In the genomic region with DNA sequence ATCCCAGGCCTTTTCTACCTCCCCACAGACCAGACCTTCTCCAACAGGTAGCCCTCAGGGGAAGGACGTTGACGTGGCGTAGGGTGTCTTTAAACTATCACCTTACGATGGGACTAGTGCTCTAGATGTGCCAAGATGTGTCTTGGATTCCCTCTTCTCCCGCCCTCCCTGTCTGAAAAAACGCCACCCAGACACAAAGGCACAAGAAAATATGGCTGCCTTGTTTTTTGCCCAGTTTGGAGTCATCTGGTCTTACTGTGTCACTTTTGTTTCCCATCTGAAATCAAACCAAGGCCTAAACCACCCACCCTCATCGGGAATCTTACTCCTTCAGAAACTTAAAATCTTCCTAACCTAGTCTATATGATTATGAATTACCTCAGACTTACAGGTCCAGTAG, we compare ENCODE assay signal across 2 cellular contexts.
TF ChIP-seq lines count a peak whose summit lies in the region.

No MANE protein-coding gene starts in this region.

TF ChIP-seq in A549, 52 proteins besides CTCF, POLR2A, EP300 and RAD21 (continued from another document):
- TF ChIP-seq CBX8 (IDR thresholded peaks at IDR 0.05) (no peak), ZNF302 (CRISPR knock-in tag; IDR thresholded peaks at IDR 0.05) (no peak), HOXB13 (CRISPR knock-in tag; IDR thresholded peaks at IDR 0.05; ENCODE audit: low read depth) (no peak), REST (IDR thresholded peaks at IDR 0.05) (no peak)

TF ChIP-seq in HEK293, 187 proteins besides CTCF, POLR2A, EP300 and RAD21 (continued from another document):
- no peak for TF ChIP-seq INSM2 (tag by site-specific recombination; IDR thresholded peaks at IDR 0.05)
- TF ChIP-seq PATZ1 (tag by site-specific recombination; IDR thresholded peaks at IDR 0.05) = no peak
